21 cellular contexts compared by ENCODE assay signal in genomic region chr2:110120171-110121051, GRCh38. TPM values are rescaled to one million over a fixed set of nuclear protein-coding genes. Genes with fewer than 3 reads are reported as not detected.
DNase-seq lines count a peak whose midpoint lies in the region; ATAC-seq and TF ChIP-seq lines count a peak whose summit lies in the region.
"Had no signal": no experiment of that assay in that cellular context is flagged by ENCODE, and none has a peak within 500 bp of the region (broad histone marks: within the 10 kb centered on the region; RNA-seq: fewer than 3 reads in every experiment).

No MANE protein-coding gene starts in this region.

- ATAC-seq in heart right ventricle (peak in 6 of 8 donors; percentile 3 to 65 (median 38)), HG03439 (IDR thresholded peaks at IDR 0.05; ENCODE audit: unreplicated experiment) (no peak)
- ATAC-seq: activated CD8-positive, alpha-beta T cell treated with anti-CD3 and anti-CD28 coated beads for 36 hours; activated naive CD4-positive, alpha-beta T cell treated with anti-CD3 and anti-CD28 coated beads, Interleukin-2, amount 50 U/mL, for 72 hours; activated T-cell treated with anti-CD3 and anti-CD28 coated beads, Interleukin-2, amount 50 U/mL, for 4 hours had no signal

- peaks cover 0 to 36% (median 22%) of the 10 kb centered on the region in 7 donors for H3K27me3 ChIP-seq in heart right ventricle
- H3K27me3 ChIP-seq in right atrium auricular region: peaks cover 0 to 6% of the 10 kb centered on the region in 2 donors
- H3K27me3 ChIP-seq in uterus: peaks cover 5 to 10% of the 10 kb centered on the region in 2 donors

- H3K4me3 ChIP-seq in heart right ventricle: no peak overlapping the region
- no peak overlapping the region for H3K4me3 ChIP-seq in right atrium auricular region
- no peak overlapping the region for H3K4me3 ChIP-seq in uterus
- H3K4me3 ChIP-seq: tibial nerve had no signal

- H3K27ac ChIP-seq in heart right ventricle: peak overlapping the region in 8 of 10 donors; percentile 24 to 84 (median 58)
- H3K27ac ChIP-seq in right atrium auricular region: peak overlapping the region in 1 of 2 donors; percentile 41
- peak overlapping the region; percentile 1 to 39 for H3K27ac ChIP-seq in uterus
- H3K27ac ChIP-seq: tibial nerve had no signal

- DNase-seq in heart right ventricle (peak in 1 of 2 donors; percentile 45), right atrium auricular region (ENCODE audit: low spot score) (no peak), astrocyte of the hippocampus (ENCODE audit: low read depth, low spot score) (peak; percentile 32), lung microvascular endothelial cell (ENCODE audit: low read depth in 2 of 2) (peak; percentile 31 to 67), uterus (no peak), NCI-H748 treated with DMSO at 0.1 percent for 48 hours (lab: John Stamatoyannopoulos, UW) (no peak), SKM-1 (lab: John Stamatoyannopoulos, UW; ENCODE audit: unreplicated experiment) (no peak)
- DNase-seq: activated CD8-positive, alpha-beta T cell treated with anti-CD3 and anti-CD28 coated beads for 36 hours; activated T-cell treated with anti-CD3 and anti-CD28 coated beads, Interleukin-2, amount 50 U/mL, for 4 hours; CD4-positive, alpha-beta memory T cell; cortex of kidney; DMS53; mesendoderm; NCI-H1694 treated with DMSO at 0.1 percent for 48 hours; NK-92 treated with Interleukin-12 subunit alpha and Interleukin-12 subunit beta, amount 100 ng/mL, for 24 hours; RPMI8226; stimulated activated CD4-positive, alpha-beta T cell treated with anti-CD3 and anti-CD28 coated beads, Interleukin-12 subunit alpha, Interleukin-12 subunit beta, amount 100 ng/mL, for 4 hours had no signal

- TF ChIP-seq CTCF in heart right ventricle (IDR thresholded peaks at IDR 0.05): no peak
- no peak for TF ChIP-seq CTCF in right atrium auricular region (IDR thresholded peaks at IDR 0.05)
- TF ChIP-seq CTCF in uterus (IDR thresholded peaks at IDR 0.05): no peak

- H3K4me1 ChIP-seq in heart right ventricle: peaks cover 0 to 57% (median 22%) of the 10 kb centered on the region in 9 donors
- H3K4me1 ChIP-seq in right atrium auricular region: peaks cover 0 to 15% of the 10 kb centered on the region in 2 donors
- peaks cover 0 to 9% of the 10 kb centered on the region in 2 donors for H3K4me1 ChIP-seq in uterus

- intact Hi-C loops in heart right ventricle (cut with DNase I): loop anchor here in 1 of 10 donors (5.0 kb wide), 1 partner anchor 37 kb away; no protein-coding TSS in a partner anchor
- intact Hi-C loops in uterus (cut with DNase I; ENCODE audit: low total_unique reads): no loop called here

- WGBS in heart right ventricle, 2 donors: 61 to 64% methylated on average over 11 of the region's 11 CpGs

- H3K9me3 ChIP-seq in heart right ventricle: no peaks in the 10 kb centered on the region
- H3K9me3 ChIP-seq in right atrium auricular region: no peaks in the 10 kb centered on the region
- H3K9me3 ChIP-seq in uterus: no peaks in the 10 kb centered on the region
- H3K9me3 ChIP-seq: tibial nerve had no signal

- no peak for TF ChIP-seq POLR2A in uterus (IDR thresholded peaks at IDR 0.05)

- H3K36me3 ChIP-seq in heart right ventricle (no peaks in the 10 kb centered on the region), right atrium auricular region (no peaks in the 10 kb centered on the region), uterus (no peaks in the 10 kb centered on the region)

RNA-seq across cellular contexts. Expression of gene MALL, which starts 4.8 kb away (rescaled TPM):
- total RNA-seq in heart right ventricle (10 to 100 TPM in 6 of 10 donors, 1 to 10 TPM in 4; 7.2 to 43.6 (median 11.4) TPM), right atrium auricular region (10 to 100 TPM; 17.9 to 27.4 TPM), lung microvascular endothelial cell (13.7 and 46.0 TPM in 2 replicates), uterus (10 to 100 TPM in 3 of 4 donors, under 1 TPM in 1; 0.59 to 46.4 (median 16.4) TPM)
- polyA plus RNA-seq in heart right ventricle: 10 to 100 TPM in 1 of 2 donors, 1 to 10 TPM in 1; 6.8 to 15.0 TPM
- total RNA-seq: activated CD8-positive, alpha-beta T cell treated with anti-CD3 and anti-CD28 coated beads for 36 hours; activated naive CD4-positive, alpha-beta T cell treated with anti-CD3 and anti-CD28 coated beads, Interleukin-2, amount 50 U/mL, for 72 hours; CD4-positive, alpha-beta memory T cell; natural killer cell treated with Interleukin-12 subunit alpha and Interleukin-12 subunit beta and Interleukin-15 and Interleukin-18, amount 100 ng/mL, for 72 hours had no signal
- polyA plus RNA-seq: CD4-positive, alpha-beta memory T cell had no signal

Comparison
In these comparisons a context has a peak if more than half of its experiments do, and no peak if none do; other contexts are left out.
1. DNase-seq: peak in astrocyte of the hippocampus (single experiment) and lung microvascular endothelial cell (2 of 2); none in right atrium auricular region (single experiment), uterus (0 of 2), NCI-H748 treated with DMSO at 0.1 percent for 48 hours (single experiment) and SKM-1 (single experiment).